ENCODE assay signal across 1 cellular context in the genomic region with DNA sequence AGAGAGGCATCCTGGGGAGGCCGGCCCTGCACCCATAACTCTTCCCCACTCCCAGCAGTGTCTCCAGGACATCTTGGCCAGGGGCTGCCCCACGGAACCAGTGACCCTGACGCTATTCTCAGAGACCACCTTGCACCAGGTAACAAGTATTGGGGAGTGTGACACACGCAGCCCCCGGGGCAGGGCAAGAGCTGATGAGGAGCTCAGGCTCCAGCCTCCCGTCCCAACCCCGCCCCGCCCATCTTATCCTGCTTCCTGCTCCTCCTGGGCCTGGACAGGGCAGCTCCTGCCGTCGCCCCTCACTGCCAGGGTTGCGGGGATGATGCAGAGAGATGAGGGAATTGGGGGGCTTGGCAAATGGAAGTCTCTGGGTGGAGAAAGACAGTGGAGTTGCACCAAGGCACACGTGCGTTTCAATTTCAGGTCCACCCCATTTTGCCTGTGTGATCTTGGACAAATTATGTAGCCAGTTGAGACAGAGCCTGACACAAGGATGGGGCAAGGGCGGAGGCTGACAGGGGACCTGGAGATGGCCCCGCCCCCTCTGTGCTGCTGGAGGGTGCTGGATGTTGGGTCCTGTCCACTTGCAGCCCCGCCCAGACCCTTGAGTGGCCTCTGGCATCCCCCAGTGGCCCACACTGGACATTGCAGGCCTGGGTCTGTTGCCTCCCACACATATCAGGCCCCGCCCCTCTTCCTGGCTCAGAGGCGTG.
A peak's percentile ranks its signal among the peaks of the same experiment; 100 is the strongest.
TF ChIP-seq lines count a peak whose summit lies in the region.

No MANE protein-coding gene starts in this region.

TF ChIP-seq in IMR-90, 13 proteins besides CTCF, POLR2A, EP300 and RAD21:
- TF ChIP-seq CEBPB (IDR thresholded peaks at IDR 0.05; ENCODE audit: low read depth, low read length) (0 out of 2 replicates have a peak, but pooled peaks have one; percentile 2), SMC3 (IDR thresholded peaks at IDR 0.05; ENCODE audit: low read depth, low read length) (peak; percentile 97), MAFK (IDR thresholded peaks at IDR 0.05; ENCODE audit: low read depth, low read length) (no peak), FOS (IDR thresholded peaks at IDR 0.05; ENCODE audit: low read depth, low read length) (no peak), MAZ (IDR thresholded peaks at IDR 0.05; ENCODE audit: borderline replicate concordance, low read depth, low read length) (peak; percentile 87; the same call in 1 of the 2 replicates)
TF ChIP-seq in IMR-90: peak in this region for 3.
